Comparison of ENCODE assay signal across 8 cellular contexts in genomic region chr12:45268672-45269406, GRCh38.
DNase-seq lines count a peak whose midpoint lies in the region; ATAC-seq and TF ChIP-seq lines count a peak whose summit lies in the region.

No MANE protein-coding gene starts in this region.

- peak overlapping the region; percentile 10 for H2AFZ ChIP-seq in parathyroid adenoma

- H3K36me3 ChIP-seq in HUES48 (ENCODE audit: control insufficient read depth, insufficient read depth, low read length) (no peaks in the 10 kb centered on the region), parathyroid adenoma (ENCODE audit: control insufficient read depth, insufficient read depth, low read length) (no peaks in the 10 kb centered on the region)

- H3K9me3 ChIP-seq in HUES48 (ENCODE audit: control insufficient read depth, insufficient read depth, low read length): no peaks in the 10 kb centered on the region
- H3K9me3 ChIP-seq in parathyroid adenoma (ENCODE audit: control insufficient read depth, low read length): no peaks in the 10 kb centered on the region

- H3K27ac ChIP-seq in HUES48 (ENCODE audit: low read depth, low read length): peak overlapping the region; percentile 63
- peak overlapping the region; percentile 66 for H3K27ac ChIP-seq in parathyroid adenoma

- H3K4me1 ChIP-seq in HUES48 (ENCODE audit: control insufficient read depth, insufficient read depth, low read length) (peaks cover 7% of the 10 kb centered on the region), parathyroid adenoma (peaks cover 20% of the 10 kb centered on the region)

- peak overlapping the region; percentile 48 for H3K4me2 ChIP-seq in parathyroid adenoma (ENCODE audit: low read length)

- H3K9ac ChIP-seq in HUES48 (ENCODE audit: low read depth, low read length) (no peak overlapping the region), parathyroid adenoma (no peak overlapping the region)

- DNase-seq in 8988T: peak; percentile 16
- DNase-seq in SHP77 treated with DMSO at 0.1 percent for 48 hours (lab: John Stamatoyannopoulos, UW): peak; percentile 22
- peak; percentile 78 for DNase-seq in fibroblast of peridontal ligament (ENCODE audit: extremely low read depth)
- DNase-seq in activated T-cell treated with anti-CD3 and anti-CD28 coated beads, Interleukin-2, amount 50 U/mL, for 48 hours: no peak

- H3K27me3 ChIP-seq in HUES48 (ENCODE audit: control insufficient read depth, insufficient read depth, low read length) (no peaks in the 10 kb centered on the region), parathyroid adenoma (ENCODE audit: control insufficient read depth, insufficient read depth, low read length) (no peaks in the 10 kb centered on the region)

- ATAC-seq in GM18858 (IDR thresholded peaks at IDR 0.05; ENCODE audit: unreplicated experiment) (peak; percentile 73), HG02623 (IDR thresholded peaks at IDR 0.05; ENCODE audit: unreplicated experiment) (no peak)

- peak; percentile 42 for TF ChIP-seq CTCF in parathyroid adenoma (IDR thresholded peaks at IDR 0.05)

- H3K4me3 ChIP-seq in HUES48 (ENCODE audit: low read depth, low read length) (no peak overlapping the region), parathyroid adenoma (ENCODE audit: low read depth, low read length) (no peak overlapping the region)

- H3K79me2 ChIP-seq in parathyroid adenoma: peaks cover 29% of the 10 kb centered on the region

Comparison
In these comparisons a context has a peak if more than half of its experiments do, and no peak if none do; other contexts are left out.
1. DNase-seq: peak in 8988T (single experiment), SHP77 treated with DMSO at 0.1 percent for 48 hours (single experiment) and fibroblast of peridontal ligament (single experiment); none in activated T-cell treated with anti-CD3 and anti-CD28 coated beads, Interleukin-2, amount 50 U/mL, for 48 hours (0 of 2).